33 cellular contexts compared by ENCODE assay signal in the genomic region with DNA sequence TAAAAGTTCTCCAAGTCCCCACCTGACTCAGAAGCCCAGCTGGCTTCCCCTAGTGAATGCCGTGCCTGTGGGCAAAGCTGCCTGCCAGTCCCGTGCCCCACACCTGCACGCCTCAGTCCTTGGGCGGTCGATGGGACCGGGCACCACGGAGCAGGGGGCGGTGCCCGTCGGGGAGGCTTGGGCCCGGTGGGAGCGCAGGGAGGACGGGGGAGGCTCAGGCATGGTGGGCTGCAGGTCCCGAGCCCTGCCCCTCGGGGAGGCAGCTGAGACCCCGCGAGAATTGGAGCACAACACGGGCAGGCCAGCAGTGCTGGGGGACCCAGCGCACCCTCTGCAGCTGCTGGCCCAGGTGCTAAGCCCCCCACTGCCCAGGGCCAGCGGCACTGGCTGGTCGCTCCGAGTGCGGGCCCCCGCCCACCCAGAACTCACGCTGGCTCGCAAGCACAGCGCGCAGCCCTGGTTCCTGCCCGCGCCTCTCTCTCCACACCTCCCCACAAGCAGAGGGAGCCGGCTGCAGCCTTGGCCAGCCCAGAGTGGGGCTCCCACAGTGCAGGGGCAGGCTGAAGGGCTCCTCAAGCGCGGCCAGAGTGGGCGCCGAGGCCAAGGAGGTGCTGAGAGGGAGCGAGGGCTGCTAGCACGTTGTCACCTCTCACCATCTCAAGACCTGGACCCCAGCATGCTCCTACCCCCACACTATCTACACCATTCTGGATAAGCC.
"Had no signal": no experiment of that assay in that cellular context is flagged by ENCODE, and none has a peak within 500 bp of the region (broad histone marks: within the 10 kb centered on the region; RNA-seq: fewer than 3 reads in every experiment).

No MANE protein-coding gene starts in this region.

- H3K4me3 Mint-ChIP-seq: activated B cell treated with CpG ODN at 0.5 μM for 24 hours; activated CD4-positive, alpha-beta memory T cell treated with anti-CD3 and anti-CD28 coated beads, Interleukin-2, amount 10 ng/mL, durations not matched to agents 7 days and 5 days; activated CD4-positive, alpha-beta T cell treated with anti-CD3 and anti-CD28 coated beads for 36 hours; activated CD4-positive, alpha-beta T cell treated with anti-CD3 and anti-CD28 coated beads, Interleukin-2, amount 10 ng/mL, durations not matched to agents 7 days and 5 days; activated naive CD4-positive, alpha-beta T cell treated with anti-CD3 and anti-CD28 coated beads for 36 hours; activated naive CD4-positive, alpha-beta T cell treated with anti-CD3 and anti-CD28 coated beads, Interleukin-2, amount 50 U/mL, for 24 hours; activated naive CD8-positive, alpha-beta T cell treated with anti-CD3 and anti-CD28 coated beads for 36 hours; activated naive CD8-positive, alpha-beta T cell treated with anti-CD3 and anti-CD28 coated beads, Interleukin-2, amount 50 U/mL, for 24 hours; activated T-helper 1 cell treated with anti-CD3 and anti-CD28 coated beads, Interleukin-12 subunit alpha, Interleukin-12 subunit beta, Interleukin-2, Interleukin-4 antibody, amounts not matched to agents 30 ng/mL and 10 ng/mL and 1 ng/mL, durations not matched to agents 14 hours and 24 hours and 36 hours; T-helper 2 cell treated with Interferon-gamma antibody and Interleukin-4, amounts not matched to agents 5 μg/mL and 100 μg/mL, for 36 hours had no signal

- H3K27me3 Mint-ChIP-seq: activated B cell treated with CpG ODN at 0.5 μM for 24 hours; activated CD4-positive, alpha-beta T cell treated with anti-CD3 and anti-CD28 coated beads for 36 hours; activated naive CD4-positive, alpha-beta T cell treated with anti-CD3 and anti-CD28 coated beads, Interleukin-2, amount 50 U/mL, for 24 hours; activated naive CD8-positive, alpha-beta T cell treated with anti-CD3 and anti-CD28 coated beads for 36 hours; T-helper 17 cell had no signal

- H3K36me3 Mint-ChIP-seq: activated naive CD4-positive, alpha-beta T cell treated with anti-CD3 and anti-CD28 coated beads, Interleukin-2, amount 50 U/mL, for 24 hours had no signal

- H3K27me3 ChIP-seq: adrenal gland, body of pancreas, colonic mucosa, gastrocnemius medialis had no signal

- H3K9me3 ChIP-seq: adrenal gland, body of pancreas, colonic mucosa, gastrocnemius medialis had no signal

- ATAC-seq: activated CD4-positive, alpha-beta T cell treated with anti-CD3 and anti-CD28 coated beads for 36 hours; activated CD4-positive, CD25-positive, alpha-beta regulatory T cell treated with anti-CD3 and anti-CD28 coated beads, Interleukin-2, amount 50 U/mL, for 24 hours; activated naive CD8-positive, alpha-beta T cell treated with anti-CD3 and anti-CD28 coated beads, Interleukin-2, amount 50 U/mL, for 24 hours; body of pancreas; esophagus mucosa; gastrocnemius medialis; T-helper 17 cell had no signal

- H3K4me1 ChIP-seq: colonic mucosa had no signal

- DNase-seq: activated B cell treated with CpG ODN at 0.5 μM for 24 hours; activated CD4-positive, alpha-beta memory T cell treated with anti-CD3 and anti-CD28 coated beads, Interleukin-2, amount 10 ng/mL, durations not matched to agents 7 days and 5 days; activated CD4-positive, alpha-beta T cell treated with anti-CD3 and anti-CD28 coated beads for 36 hours; activated CD4-positive, alpha-beta T cell treated with anti-CD3 and anti-CD28 coated beads, Interleukin-2, amount 10 ng/mL, durations not matched to agents 7 days and 5 days; activated CD4-positive, alpha-beta T cell treated with anti-CD3 and anti-CD28 coated beads, Interleukin-2, amount 50 U/mL, for 4 hours; activated CD8-positive, alpha-beta memory T cell treated with anti-CD3 and anti-CD28 coated beads, Interleukin-2, amount 50 U/mL, for 4 hours; activated effector memory CD4-positive, alpha-beta T cell treated with anti-CD3 and anti-CD28 coated beads, Interleukin-2, amount 50 U/mL, for 16 hours; activated naive CD4-positive, alpha-beta T cell treated with anti-CD3 and anti-CD28 coated beads for 36 hours; activated naive CD8-positive, alpha-beta T cell treated with anti-CD3 and anti-CD28 coated beads for 36 hours; activated naive CD8-positive, alpha-beta T cell treated with anti-CD3 and anti-CD28 coated beads, Interleukin-2, amount 50 U/mL, for 24 hours; activated T-cell treated with anti-CD3 and anti-CD28 coated beads, Interleukin-2, amount 50 U/mL, for 1 hour; activated T-cell treated with anti-CD3 and anti-CD28 coated beads, Interleukin-2, amount 50 U/mL, for 48 hours; adrenal gland; amygdala; aorta; body of pancreas; central memory CD4-positive, alpha-beta T cell; cerebellar nuclear complex; colonic mucosa; effector CD8-positive, alpha-beta T cell; foreskin fibroblast; gastrocnemius medialis; glutamatergic neuron; T-helper 1 cell; T-helper 17 cell; T1000; WERI-Rb-1 had no signal

- H3K27ac Mint-ChIP-seq: activated B cell treated with CpG ODN at 0.5 μM for 24 hours; activated CD4-positive, alpha-beta memory T cell treated with anti-CD3 and anti-CD28 coated beads, Interleukin-2, amount 10 ng/mL, durations not matched to agents 7 days and 5 days; activated CD4-positive, alpha-beta T cell treated with anti-CD3 and anti-CD28 coated beads for 36 hours; activated CD4-positive, alpha-beta T cell treated with anti-CD3 and anti-CD28 coated beads, Interleukin-2, amount 10 ng/mL, durations not matched to agents 7 days and 5 days; activated naive CD4-positive, alpha-beta T cell treated with anti-CD3 and anti-CD28 coated beads for 36 hours; activated naive CD4-positive, alpha-beta T cell treated with anti-CD3 and anti-CD28 coated beads, Interleukin-2, amount 50 U/mL, for 24 hours; activated naive CD8-positive, alpha-beta T cell treated with anti-CD3 and anti-CD28 coated beads for 36 hours; activated naive CD8-positive, alpha-beta T cell treated with anti-CD3 and anti-CD28 coated beads, Interleukin-2, amount 50 U/mL, for 24 hours; activated T-helper 1 cell treated with anti-CD3 and anti-CD28 coated beads, Interleukin-12 subunit alpha, Interleukin-12 subunit beta, Interleukin-2, Interleukin-4 antibody, amounts not matched to agents 30 ng/mL and 10 ng/mL and 1 ng/mL, durations not matched to agents 14 hours and 24 hours and 36 hours; activated T-helper 2 cell treated with anti-CD3 and anti-CD28 coated beads, Interferon-gamma antibody, Interleukin-2, Interleukin-4, amounts not matched to agents 10 μg/mL and 5 μg/mL and 100 μg/mL, durations not matched to agents 14 hours and 24 hours and 36 hours; T-helper 2 cell treated with Interferon-gamma antibody and Interleukin-4, amounts not matched to agents 5 μg/mL and 100 μg/mL, for 36 hours had no signal

- H3K9me3 Mint-ChIP-seq: activated naive CD4-positive, alpha-beta T cell treated with anti-CD3 and anti-CD28 coated beads, Interleukin-2, amount 50 U/mL, for 24 hours had no signal

- H3K4me3 ChIP-seq: adrenal gland, body of pancreas, colonic mucosa, gastrocnemius medialis had no signal

- H3K27ac ChIP-seq: adrenal gland, body of pancreas, colonic mucosa, gastrocnemius medialis, WERI-Rb-1 had no signal
